26 cellular contexts compared by ENCODE assay signal in the genomic region with DNA sequence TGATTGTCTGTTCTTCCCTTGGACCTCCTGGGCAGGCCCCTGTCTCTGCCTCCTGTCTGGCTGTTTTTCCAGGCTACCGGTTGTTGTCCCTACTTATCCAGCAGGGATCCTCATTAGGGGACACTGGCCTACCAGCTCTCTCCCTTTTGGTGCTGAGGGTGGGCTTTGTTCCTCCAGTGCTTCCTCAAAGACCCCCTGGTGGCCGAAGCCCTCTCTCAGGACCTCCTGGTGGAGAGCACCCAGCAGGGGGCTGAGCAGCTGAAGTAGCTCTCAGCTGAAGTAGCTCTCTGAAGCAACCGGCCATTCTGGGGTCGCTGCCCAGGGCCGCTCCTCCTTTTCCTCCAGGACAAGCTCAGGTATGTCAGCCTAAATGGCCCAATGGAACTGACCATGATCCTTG. TPM values are rescaled to one million over a fixed set of nuclear protein-coding genes. Genes with fewer than 3 reads are reported as not detected.
DNase-seq lines count a peak whose midpoint lies in the region; TF ChIP-seq lines count a peak whose summit lies in the region.
"Had no signal": no experiment of that assay in that cellular context is flagged by ENCODE, and none has a peak within 500 bp of the region (broad histone marks: within the 10 kb centered on the region; RNA-seq: fewer than 3 reads in every experiment).

No MANE protein-coding gene starts in this region.

- TF ChIP-seq CTCF in endodermal cell (conservative IDR thresholded peaks at IDR 0.05), result no peak
- TF ChIP-seq CTCF in sigmoid colon (IDR thresholded peaks at IDR 0.05), result no peak
- TF ChIP-seq CTCF in smooth muscle cell (IDR thresholded peaks at IDR 0.05; ENCODE audit: borderline replicate concordance, insufficient read depth, poor library complexity, severe bottlenecking), result no peak

- H3K4me3 ChIP-seq in endodermal cell (ENCODE audit: low read length) (no peak overlapping the region), sigmoid colon (no peak overlapping the region), smooth muscle cell (no peak overlapping the region), neuronal stem cell (ENCODE audit: low read length in 2 of 2) (no peak overlapping the region)
- H3K4me3 ChIP-seq: SJSA1 had no signal

- no peaks in the 10 kb centered on the region for H3K27me3 ChIP-seq in endodermal cell (ENCODE audit: control insufficient read depth, insufficient read depth, low read length, poor library complexity, severe bottlenecking)
- H3K27me3 ChIP-seq in sigmoid colon, result no peaks in the 10 kb centered on the region
- H3K27me3 ChIP-seq in smooth muscle cell (ENCODE audit: low read depth), result no peaks in the 10 kb centered on the region
- no peaks in the 10 kb centered on the region for H3K27me3 ChIP-seq in neuronal stem cell (ENCODE audit: control insufficient read depth in 3 of 3, insufficient read depth in 3 of 3, low read depth in 1 of 3, low read length in 3 of 3)
- H3K27me3 ChIP-seq: SJSA1 had no signal

- no peak overlapping the region for H4K91ac ChIP-seq in neuronal stem cell (ENCODE audit: low read depth, low read length, poor library complexity)

- no peak for TF ChIP-seq EP300 in sigmoid colon (IDR thresholded peaks at IDR 0.05)

- no peaks in the 10 kb centered on the region for H3F3A ChIP-seq in smooth muscle cell (ENCODE audit: low read depth)

- no peak overlapping the region for H3K27ac ChIP-seq in endodermal cell (ENCODE audit: low read depth, low read length)
- no peak overlapping the region for H3K27ac ChIP-seq in sigmoid colon
- no peak overlapping the region for H3K27ac ChIP-seq in smooth muscle cell (ENCODE audit: low read depth)
- no peak overlapping the region for H3K27ac ChIP-seq in neuronal stem cell (replicated peaks; ENCODE audit: low read length)
- H3K27ac ChIP-seq: 22Rv1, HL-60, SJSA1 had no signal

- H3K36me3 ChIP-seq in endodermal cell (ENCODE audit: control insufficient read depth, insufficient read depth, low read length) (no peaks in the 10 kb centered on the region), sigmoid colon (no peaks in the 10 kb centered on the region), smooth muscle cell (ENCODE audit: low read depth) (no peaks in the 10 kb centered on the region), neuronal stem cell (replicated peaks in 1 of 2; ENCODE audit: control insufficient read depth in 2 of 2, insufficient read depth in 2 of 2, low read length in 2 of 2) (peaks cover 5 to 34% of the 10 kb centered on the region in 2 donors)
- H3K36me3 ChIP-seq: SJSA1 had no signal

- no peak overlapping the region for H3K18ac ChIP-seq in neuronal stem cell (ENCODE audit: low read length)

- no peak overlapping the region for H3K27ac Mint-ChIP-seq in endodermal cell
- H3K27ac Mint-ChIP-seq: CD8-positive, alpha-beta T cell; HFFc6 had no signal

- no peak overlapping the region for H3K23ac ChIP-seq in neuronal stem cell (ENCODE audit: low read depth, low read length, poor library complexity)

- H3K4me3 Mint-ChIP-seq in endodermal cell, result no peak overlapping the region
- H3K4me3 Mint-ChIP-seq: CD8-positive, alpha-beta T cell; HFFc6 had no signal

- H3K4me2 ChIP-seq in smooth muscle cell (no peak overlapping the region), neuronal stem cell (ENCODE audit: insufficient read depth, low read length, poor library complexity, severe bottlenecking) (no peak overlapping the region)

- no peak overlapping the region for H2BK12ac ChIP-seq in neuronal stem cell (ENCODE audit: low read length)

- TF ChIP-seq POLR2A in sigmoid colon (IDR thresholded peaks at IDR 0.05), result no peak

- H2AFZ ChIP-seq in smooth muscle cell (ENCODE audit: low read depth) (no peak overlapping the region), neuronal stem cell (ENCODE audit: low read length) (no peak overlapping the region)

- H3K9me3 ChIP-seq in endodermal cell (ENCODE audit: control insufficient read depth, low read length), result no peaks in the 10 kb centered on the region
- no peaks in the 10 kb centered on the region for H3K9me3 ChIP-seq in sigmoid colon
- H3K9me3 ChIP-seq in smooth muscle cell (replicated peaks; ENCODE audit: low read depth), result no peaks in the 10 kb centered on the region
- H3K9me3 ChIP-seq in neuronal stem cell (replicated peaks in 1 of 2; ENCODE audit: control insufficient read depth in 2 of 2, insufficient read depth in 1 of 2, low read depth in 1 of 2, low read length in 2 of 2), result peaks cover 0 to 26% of the 10 kb centered on the region in 2 donors
- H3K9me3 ChIP-seq: SJSA1 had no signal

- H3K36me3 Mint-ChIP-seq in endodermal cell (ENCODE audit: low read depth), result no peaks in the 10 kb centered on the region
- H3K36me3 Mint-ChIP-seq: CD8-positive, alpha-beta T cell had no signal

- intact Hi-C loops in sigmoid colon (cut with DNase I), result no loop called here

- H4K8ac ChIP-seq in neuronal stem cell (ENCODE audit: low read depth, low read length), result no peak overlapping the region

- DNase-seq in NCI-H1417 (lab: John Stamatoyannopoulos, UW), result peak in 2 of 3 experiments; percentile 51 to 74
- no peak for DNase-seq in NCI-H1417 treated with DMSO at 0.1 percent for 48 hours (lab: John Stamatoyannopoulos, UW)
- DNase-seq in NCI-H146 treated with DMSO at 0.1 percent for 48 hours (lab: John Stamatoyannopoulos, UW; ENCODE audit: unreplicated experiment), result peak; percentile 59
- peak; percentile 53 for DNase-seq in endodermal cell
- DNase-seq in sigmoid colon, result peak; percentile 27
- no peak for DNase-seq in DMS53 treated with DMSO at 0.1 percent for 48 hours (lab: John Stamatoyannopoulos, UW; ENCODE audit: unreplicated experiment)
- no peak for DNase-seq in smooth muscle cell (lab: John Stamatoyannopoulos, UW; ENCODE audit: unreplicated experiment)
- no peak for DNase-seq in neuronal stem cell (ENCODE audit: low spot score)
- DNase-seq: C1 segment of cervical spinal cord; Calu3; CD8-positive, alpha-beta T cell; DMS153; EL; H7; HFFc6; KG1; NCI-H1105; NCI-H187 treated with DMSO at 0.1 percent for 48 hours; NCI-H2107; NCI-H510A treated with DMSO at 0.1 percent for 48 hours; NCI-H774; T-helper 1 cell had no signal

- 73 to 77% methylated on average over 3 to 5 of the region's 5 CpGs for WGBS in endodermal cell (ENCODE audit: insufficient coverage in 1 of 2, insufficient read length in 1 of 2), 2 experiments
- 86 to 94% methylated on average over 5 of the region's 5 CpGs for WGBS in sigmoid colon, 2 donors
- WGBS in smooth muscle cell (ENCODE audit: low lambda C conversion rate), result 93% methylated on average over 5 of the region's 5 CpGs
- WGBS in neuronal stem cell (ENCODE audit: extremely low coverage in 2 of 2, insufficient read length in 2 of 2, insufficient replicate concordance in 1 of 2), 2 donors, result no CpG with 5 or more reads among the region's 5 CpGs

- H3K79me1 ChIP-seq in neuronal stem cell (ENCODE audit: low read depth, low read length), result peaks cover 5% of the 10 kb centered on the region

- H3K9ac ChIP-seq in endodermal cell (ENCODE audit: extremely low read depth, low read length, poor library complexity, severe bottlenecking) (no peak overlapping the region), smooth muscle cell (ENCODE audit: low read depth) (no peak overlapping the region), neuronal stem cell (ENCODE audit: low read depth, low read length, poor library complexity) (no peak overlapping the region)

- no peak overlapping the region for H2AK5ac ChIP-seq in neuronal stem cell (ENCODE audit: low read depth, low read length)

- H3K79me2 ChIP-seq in smooth muscle cell (ENCODE audit: low read depth), result no peaks in the 10 kb centered on the region

- H4K20me1 ChIP-seq in smooth muscle cell (ENCODE audit: low read depth), result no peaks in the 10 kb centered on the region

- H3K27me3 Mint-ChIP-seq in endodermal cell (ENCODE audit: insufficient read depth), result no peaks in the 10 kb centered on the region

- H3K4ac ChIP-seq in neuronal stem cell (ENCODE audit: low read length), result no peak overlapping the region

- no peak overlapping the region for H2BK5ac ChIP-seq in neuronal stem cell (ENCODE audit: low read length)

- H2BK15ac ChIP-seq in neuronal stem cell (ENCODE audit: low read length), result no peak overlapping the region

- no peaks in the 10 kb centered on the region for H3K9me3 Mint-ChIP-seq in endodermal cell
- H3K9me3 Mint-ChIP-seq: CD8-positive, alpha-beta T cell; HFFc6 had no signal

- no peaks in the 10 kb centered on the region for H3K4me1 ChIP-seq in endodermal cell (ENCODE audit: control insufficient read depth, insufficient read depth, low read length)
- no peaks in the 10 kb centered on the region for H3K4me1 ChIP-seq in sigmoid colon
- no peaks in the 10 kb centered on the region for H3K4me1 ChIP-seq in smooth muscle cell (ENCODE audit: low read depth)
- H3K4me1 ChIP-seq in neuronal stem cell (ENCODE audit: control insufficient read depth in 2 of 2, insufficient read depth in 1 of 2, low read depth in 1 of 2, low read length in 2 of 2), result peaks cover 7 to 9% of the 10 kb centered on the region in 2 donors

- peaks cover 12% of the 10 kb centered on the region for H3K4me1 Mint-ChIP-seq in endodermal cell

- H3K14ac ChIP-seq in neuronal stem cell (ENCODE audit: low read length), result no peak overlapping the region

- H2BK120ac ChIP-seq in neuronal stem cell (ENCODE audit: low read depth, low read length), result no peak overlapping the region

RNA-seq across cellular contexts. Expression of a gene that starts 27.5 kb away (rescaled TPM):
- 10 to 100 TPM in 1 of 2 donors, 1 to 10 TPM in 1; 8.0 to 15.9 TPM for total RNA-seq in endodermal cell
- 24.3 TPM for polyA plus RNA-seq in endodermal cell (2013, experiment 1 of 2)
- polyA plus RNA-seq in endodermal cell (2013, experiment 2 of 2), result 24.4 TPM
- total RNA-seq in sigmoid colon, result 10 to 100 TPM in 1 of 4 donors, 1 to 10 TPM in 3; 4.3 to 16.1 (median 7.0) TPM
- 1 to 10 TPM; 1.2 to 2.7 (median 1.8) TPM for polyA plus RNA-seq in sigmoid colon
- total RNA-seq in smooth muscle cell, result 0.67 and 2.8 TPM in 2 replicates
- polyA plus RNA-seq in smooth muscle cell, result 0.27 and 0.55 TPM in 2 replicates
- 31.2 TPM for polyA plus RNA-seq in neuronal stem cell (2013, experiment 1 of 2)
- 31.5 TPM for polyA plus RNA-seq in neuronal stem cell (2013, experiment 2 of 2)
- total RNA-seq: CD8-positive, alpha-beta T cell; HT-29 had no signal

Comparison
In these comparisons a context has a peak if more than half of its experiments do, and no peak if none do; other contexts are left out.
1. DNase-seq: peak in NCI-H1417 (2 of 3), NCI-H146 treated with DMSO at 0.1 percent for 48 hours (single experiment), endodermal cell (single experiment) and sigmoid colon (single experiment); none in NCI-H1417 treated with DMSO at 0.1 percent for 48 hours (single experiment), DMS53 treated with DMSO at 0.1 percent for 48 hours (single experiment), smooth muscle cell (single experiment) and neuronal stem cell (single experiment).